Comparison of ENCODE assay signal across 35 cellular contexts in genomic region chr2:42463570-42463969, GRCh38. TPM values are rescaled to one million over a fixed set of nuclear protein-coding genes. Genes with fewer than 3 reads are reported as not detected.
"Had no signal": no experiment of that assay in that cellular context is flagged by ENCODE, and none has a peak within 500 bp of the region (broad histone marks: within the 10 kb centered on the region; RNA-seq: fewer than 3 reads in every experiment).

No MANE protein-coding gene starts in this region.

- H3K27ac ChIP-seq: body of pancreas, breast epithelium, KMS-11, Peyer's patch, VCaP had no signal

- DNase-seq: activated CD4-positive, alpha-beta T cell treated with anti-CD3 and anti-CD28 coated beads for 1 hour; activated CD4-positive, alpha-beta T cell treated with anti-CD3 and anti-CD28 coated beads for 48 hours; activated CD4-positive, alpha-beta T cell treated with anti-CD3 and anti-CD28 coated beads, Interleukin-2, amount 50 U/mL, for 4 hours; activated CD4-positive, CD25-positive, alpha-beta regulatory T cell; activated CD8-positive, alpha-beta T cell treated with anti-CD3 and anti-CD28 coated beads for 36 hours; activated gamma-delta T cell; activated naive CD4-positive, alpha-beta T cell treated with Interleukin-2 at 50 U/mL for 16 hours; activated naive CD8-positive, alpha-beta T cell treated with anti-CD3 and anti-CD28 coated beads, Interleukin-2, amount 10 ng/mL, durations not matched to agents 7 days and 5 days; activated T-cell treated with anti-CD3 and anti-CD28 coated beads, Interleukin-2, amount 50 U/mL, for 24 hours; body of pancreas; MM.1S; NCI-H1092 treated with DMSO at 0.1 percent for 48 hours; NCI-H1417; NCI-H146; NCI-H187; NCI-H2029 treated with DMSO at 0.1 percent for 48 hours; NCI-H2107; NCI-H2171; NCI-H510A; NCI-H526 treated with DMSO at 0.1 percent for 48 hours; NK-92 treated with Interleukin-12 subunit alpha and Interleukin-12 subunit beta, amount 100 ng/mL, for 24 hours; PC-3; Peyer's patch; RPMI8226; SIG-M5; SW 1271; T-helper 1 cell; T-helper 2 cell; T-helper 9 cell had no signal

- H3K36me3 ChIP-seq: breast epithelium, Peyer's patch had no signal

- ATAC-seq: activated CD8-positive, alpha-beta T cell treated with anti-CD3 and anti-CD28 coated beads for 36 hours; body of pancreas; PC-3 had no signal

- H3K4me2 ChIP-seq: KMS-11 had no signal

- H3K4me3 ChIP-seq: body of pancreas, breast epithelium, Peyer's patch had no signal

- H3K4me1 ChIP-seq: body of pancreas, breast epithelium, Peyer's patch had no signal

- H3K9me3 ChIP-seq: body of pancreas, breast epithelium, Peyer's patch had no signal

- H3K27me3 ChIP-seq: body of pancreas, breast epithelium, Peyer's patch had no signal

- FAIRE-seq: astrocyte had no signal

- H3K9ac ChIP-seq: KMS-11 had no signal

RNA-seq across cellular contexts. Expression of gene KCNG3, which starts 30.2 kb away (rescaled TPM):
- total RNA-seq: cardiac septum, LHCN-M2 had no signal
